Comparison of ENCODE assay signal across 7 cellular contexts in genomic region chr19:2607712-2608601, GRCh38.
DNase-seq lines count a peak whose midpoint lies in the region; ATAC-seq and TF ChIP-seq lines count a peak whose summit lies in the region.

No MANE protein-coding gene starts in this region.

- H3K4me1 ChIP-seq in neural progenitor cell, result no peaks in the 10 kb centered on the region
- peaks cover 20% of the 10 kb centered on the region for H3K4me1 ChIP-seq in suprapubic skin

- H3K27me3 Mint-ChIP-seq in activated T-cell treated with anti-CD3 and anti-CD28 coated beads, Interleukin-2, amount 50 U/mL, for 24 hours, result peaks cover 14% of the 10 kb centered on the region
- H3K27me3 Mint-ChIP-seq in neural progenitor cell (ENCODE audit: insufficient read depth, low read depth), result peaks cover 23% of the 10 kb centered on the region
- no peaks in the 10 kb centered on the region for H3K27me3 Mint-ChIP-seq in Calu3 (ENCODE audit: unreplicated experiment)

- H3K9me3 Mint-ChIP-seq in activated T-cell treated with anti-CD3 and anti-CD28 coated beads, Interleukin-2, amount 50 U/mL, for 24 hours, result no peaks in the 10 kb centered on the region
- H3K9me3 Mint-ChIP-seq in neural progenitor cell (peaks cover 3% of the 10 kb centered on the region), Calu3 (ENCODE audit: low read depth, unreplicated experiment) (no peaks in the 10 kb centered on the region)

- BruUV-seq in Calu3 (replicated peaks; lab: Mats Ljungman, UMichigan), result no TSS peak

- no peaks in the 10 kb centered on the region for H3K79me2 ChIP-seq in neural progenitor cell (ENCODE audit: low read depth)

- H3K4me2 ChIP-seq in neural progenitor cell, result no peak overlapping the region

- H4K20me1 ChIP-seq in neural progenitor cell (ENCODE audit: low read depth), result peaks cover 14% of the 10 kb centered on the region

- H2AFZ ChIP-seq in neural progenitor cell (replicated peaks), result no peak overlapping the region

- ATAC-seq in GM19395 (IDR thresholded peaks at IDR 0.05; ENCODE audit: unreplicated experiment) (peak; percentile 44), HG03571 (IDR thresholded peaks at IDR 0.05; ENCODE audit: unreplicated experiment) (peak; percentile 30)

- CTCF ChIA-PET in Calu3 (lab: Charles Lee), result interaction anchor here (0.6 to 1.3 kb wide), 2 partner anchors 139 to 512 kb away, joined by 3 to 5 read pairs; partner anchors contain the start of gene MOB3A

- TF ChIP-seq POLR2A in suprapubic skin (IDR thresholded peaks at IDR 0.05), result no peak

- H3F3A ChIP-seq in neural progenitor cell (ENCODE audit: low read depth), result peaks cover 7% of the 10 kb centered on the region

- H3K27me3 ChIP-seq in neural progenitor cell (peaks cover 21% of the 10 kb centered on the region), suprapubic skin (no peaks in the 10 kb centered on the region)

- H3K9me3 ChIP-seq in neural progenitor cell (ENCODE audit: low read depth) (no peaks in the 10 kb centered on the region), suprapubic skin (no peaks in the 10 kb centered on the region)

- peak; percentile 90 for DNase-seq in activated T-cell treated with anti-CD3 and anti-CD28 coated beads, Interleukin-2, amount 50 U/mL, for 24 hours
- peak; percentile 82 to 94 for DNase-seq in stimulated activated CD4-positive, alpha-beta T cell treated with anti-CD3 and anti-CD28 coated beads, Interleukin-12 subunit alpha, Interleukin-12 subunit beta, amount 100 ng/mL, for 24 hours (ENCODE audit: low read depth in 2 of 2)
- DNase-seq in neural progenitor cell (ENCODE audit: low spot score) (no peak), Calu3 (no peak), suprapubic skin (ENCODE audit: low spot score in 2 of 2) (no peak)

- TF ChIP-seq EP300 in suprapubic skin (IDR thresholded peaks at IDR 0.05), result no peak

- H3K36me3 ChIP-seq in neural progenitor cell (no peaks in the 10 kb centered on the region), suprapubic skin (no peaks in the 10 kb centered on the region)

- H3K4me3 ChIP-seq in neural progenitor cell, result no peak overlapping the region
- no peak overlapping the region for H3K4me3 ChIP-seq in suprapubic skin

- H3K4me3 Mint-ChIP-seq in activated T-cell treated with anti-CD3 and anti-CD28 coated beads, Interleukin-2, amount 50 U/mL, for 24 hours, result peak overlapping the region; percentile 61
- no peak overlapping the region for H3K4me3 Mint-ChIP-seq in neural progenitor cell
- no peak overlapping the region for H3K4me3 Mint-ChIP-seq in Calu3 (ENCODE audit: low read depth, unreplicated experiment)

- H3K36me3 Mint-ChIP-seq in activated T-cell treated with anti-CD3 and anti-CD28 coated beads, Interleukin-2, amount 50 U/mL, for 24 hours (ENCODE audit: low read depth), result no peaks in the 10 kb centered on the region
- H3K36me3 Mint-ChIP-seq in neural progenitor cell (no peaks in the 10 kb centered on the region), Calu3 (ENCODE audit: insufficient read depth, unreplicated experiment) (no peaks in the 10 kb centered on the region)

- TF ChIP-seq CTCF in neural progenitor cell (IDR thresholded peaks at IDR 0.05) (no peak), Calu3 (IDR thresholded peaks at IDR 0.05; ENCODE audit: unreplicated experiment) (no peak), suprapubic skin (IDR thresholded peaks at IDR 0.05) (no peak)

- WGBS in suprapubic skin, result 65% methylated on average over 34 of the region's 47 CpGs

- intact Hi-C loops in Calu3 (cut with micrococcal nuclease; ENCODE audit: unreplicated experiment), result no loop called here

- H3K4me1 Mint-ChIP-seq in activated T-cell treated with anti-CD3 and anti-CD28 coated beads, Interleukin-2, amount 50 U/mL, for 24 hours (ENCODE audit: low read depth), result peaks cover 51% of the 10 kb centered on the region
- H3K4me1 Mint-ChIP-seq in neural progenitor cell, result peaks cover 10% of the 10 kb centered on the region
- peaks cover 4% of the 10 kb centered on the region for H3K4me1 Mint-ChIP-seq in Calu3 (ENCODE audit: low read depth, unreplicated experiment)

- H3K9ac ChIP-seq in neural progenitor cell, result no peak overlapping the region

- H3K27ac ChIP-seq in neural progenitor cell (no peak overlapping the region), suprapubic skin (no peak overlapping the region)

- peak overlapping the region; percentile 78 for H3K27ac Mint-ChIP-seq in activated T-cell treated with anti-CD3 and anti-CD28 coated beads, Interleukin-2, amount 50 U/mL, for 24 hours
- no peak overlapping the region for H3K27ac Mint-ChIP-seq in neural progenitor cell
- H3K27ac Mint-ChIP-seq in Calu3 (ENCODE audit: unreplicated experiment), result no peak overlapping the region

Comparison
In these comparisons a context has a peak if more than half of its experiments do, and no peak if none do; other contexts are left out.
1. DNase-seq: peak in activated T-cell treated with anti-CD3 and anti-CD28 coated beads, Interleukin-2, amount 50 U/mL, for 24 hours (single experiment) and stimulated activated CD4-positive, alpha-beta T cell treated with anti-CD3 and anti-CD28 coated beads, Interleukin-12 subunit alpha, Interleukin-12 subunit beta, amount 100 ng/mL, for 24 hours (2 of 2); none in neural progenitor cell (single experiment), Calu3 (single experiment) and suprapubic skin (0 of 2).